ENCODE assay signal across 1 cellular context in genomic region chr1:21439721-21440629, GRCh38.
A peak's percentile ranks its signal among the peaks of the same experiment; 100 is the strongest.
TF ChIP-seq lines count a peak whose summit lies in the region.

NBPF3 (plus strand) TSS chr1:21440137; CDS start chr1:21445087, 4,950 bp downstream.

TF ChIP-seq in HepG2, 621 proteins besides CTCF, POLR2A, EP300 and RAD21 (continued from another document and continues in another):
- TF ChIP-seq ZNF800 (CRISPR knock-in tag; IDR thresholded peaks at IDR 0.05) (peak; percentile 84; the same call in 1 of the 2 replicates), TBP (CRISPR knock-in tag; IDR thresholded peaks at IDR 0.05) (no peak), ZNF770 (CRISPR knock-in tag; IDR thresholded peaks at IDR 0.05) (peak; percentile 45; the same call in 1 of the 2 replicates), KLF11 (CRISPR knock-in tag; IDR thresholded peaks at IDR 0.05) (no peak), ZNF710 (CRISPR knock-in tag; IDR thresholded peaks at IDR 0.05; ENCODE audit: borderline replicate concordance) (0 out of 2 replicates have a peak, but pooled peaks have one; percentile 25), ZBTB46 (CRISPR knock-in tag; IDR thresholded peaks at IDR 0.05; ENCODE audit: borderline replicate concordance) (no peak), ZNF598 (CRISPR knock-in tag; IDR thresholded peaks at IDR 0.05; ENCODE audit: borderline replicate concordance) (peak; percentile 67; the same call in 1 of the 2 replicates), ZNF607 (CRISPR knock-in tag; IDR thresholded peaks at IDR 0.05; ENCODE audit: borderline replicate concordance) (0 out of 2 replicates have a peak, but pooled peaks have one; percentile 29), ARID4A (CRISPR knock-in tag; IDR thresholded peaks at IDR 0.05; ENCODE audit: borderline replicate concordance) (peak; percentile 66; the same call in 1 of the 2 replicates), ZBTB42 (CRISPR knock-in tag; IDR thresholded peaks at IDR 0.05) (no peak), ZHX1 (CRISPR knock-in tag; IDR thresholded peaks at IDR 0.05; ENCODE audit: low read depth) (0 out of 2 replicates have a peak, but pooled peaks have one; percentile 34), E2F5 (CRISPR knock-in tag; conservative IDR thresholded peaks at IDR 0.05) (peak; percentile 37; the same call in 1 of the 2 replicates), ZNF558 (CRISPR knock-in tag; IDR thresholded peaks at IDR 0.05; ENCODE audit: borderline replicate concordance) (no peak), MXI1 (IDR thresholded peaks at IDR 0.05; ENCODE audit: borderline replicate concordance, low read depth, low read length) (0 out of 3 replicates have a peak, but pooled peaks have one; percentile 13), ZFP37 (CRISPR knock-in tag; IDR thresholded peaks at IDR 0.05; ENCODE audit: borderline replicate concordance) (no peak), ZNF841 (CRISPR knock-in tag; IDR thresholded peaks at IDR 0.05; ENCODE audit: borderline replicate concordance) (no peak), MTF1 (CRISPR knock-in tag; IDR thresholded peaks at IDR 0.05) (no peak), ZNF275 (CRISPR knock-in tag; IDR thresholded peaks at IDR 0.05; ENCODE audit: borderline replicate concordance) (peak; percentile 57; the same call in 1 of the 2 replicates), ZNF143 (CRISPR knock-in tag; IDR thresholded peaks at IDR 0.05) (no peak), ATRX (CRISPR knock-in tag; IDR thresholded peaks at IDR 0.05; ENCODE audit: borderline replicate concordance) (no peak), ZBTB14 (CRISPR knock-in tag; IDR thresholded peaks at IDR 0.05) (no peak), RBAK (CRISPR knock-in tag; IDR thresholded peaks at IDR 0.05) (no peak), SOX6 (IDR thresholded peaks at IDR 0.05) (no peak), SOX6 (CRISPR knock-in tag; IDR thresholded peaks at IDR 0.05) (peak; percentile 43; the same call in 1 of the 2 replicates), CREBL2 (CRISPR knock-in tag; IDR thresholded peaks at IDR 0.05; ENCODE audit: borderline replicate concordance) (no peak), ZSCAN12 (CRISPR knock-in tag; IDR thresholded peaks at IDR 0.05) (no peak), ZNF451 (CRISPR knock-in tag; IDR thresholded peaks at IDR 0.05) (peak; percentile 58; the same call in 1 of the 2 replicates), SALL1 (CRISPR knock-in tag; IDR thresholded peaks at IDR 0.05) (peak; percentile 64), ZSCAN25 (CRISPR knock-in tag; IDR thresholded peaks at IDR 0.05) (no peak), CREB3 (CRISPR knock-in tag; IDR thresholded peaks at IDR 0.05) (0 out of 2 replicates have a peak, but pooled peaks have one; percentile 56), KDM5B (CRISPR knock-in tag; IDR thresholded peaks at IDR 0.05; ENCODE audit: borderline replicate concordance) (peak; percentile 76; the same call in 1 of the 2 replicates), CCAR2 (optimal IDR thresholded peaks at IDR 0.05; ENCODE audit: low read depth, low read length) (no peak), HCFC1 (IDR thresholded peaks at IDR 0.05; ENCODE audit: low read depth, low read length) (no peak), CENPBD1 (CRISPR knock-in tag; IDR thresholded peaks at IDR 0.05; ENCODE audit: borderline replicate concordance, low read depth) (no peak), SIN3A (IDR thresholded peaks at IDR 0.05; ENCODE audit: borderline replicate concordance, low read depth, low read length) (peak; percentile 61; the same call in 1 of the 2 replicates), ZNF605 (CRISPR knock-in tag; IDR thresholded peaks at IDR 0.05) (peak; percentile 50; the same call in 1 of the 2 replicates)
